ENCODE assay signal across 13 cellular contexts in genomic region chr10:71241899-71242620, GRCh38. TPM values are rescaled to one million over a fixed set of nuclear protein-coding genes. Genes with fewer than 3 reads are reported as not detected.
A peak's percentile ranks its signal among the peaks of the same experiment; 100 is the strongest.
DNase-seq lines count a peak whose midpoint lies in the region; ATAC-seq, FAIRE-seq and TF ChIP-seq lines count a peak whose summit lies in the region.
"Had no signal": no experiment of that assay in that cellular context is flagged by ENCODE, and none has a peak within 500 bp of the region (broad histone marks: within the 10 kb centered on the region; RNA-seq: fewer than 3 reads in every experiment).

No MANE protein-coding gene starts in this region.

- H3K14ac ChIP-seq in H1 (ENCODE audit: insufficient read length), result no peak overlapping the region

- TF ChIP-seq EP300 in H1 (IDR thresholded peaks at IDR 0.05; ENCODE audit: borderline replicate concordance in 1 of 2, low read depth in 2 of 2, low read length in 2 of 2), result no peak

- no peak overlapping the region for H4K8ac ChIP-seq in H1 (ENCODE audit: extremely low read depth, insufficient read depth, low read length)

- no peak overlapping the region for H2AK5ac ChIP-seq in H1 (ENCODE audit: low read depth, low read length)

- H3K79me2 ChIP-seq in mammary epithelial cell (ENCODE audit: insufficient read depth, low read length) (no peaks in the 10 kb centered on the region), H1 (ENCODE audit: control insufficient read depth in 1 of 2, insufficient read depth in 2 of 2, low read length in 2 of 2) (peaks cover 0 to 3% of the 10 kb centered on the region in 2 experiments; a peak in 1 of 4 replicates)

- no peak overlapping the region for H3K4ac ChIP-seq in H1 (replicated peaks; ENCODE audit: insufficient read length, low read depth, low read length)

- TF ChIP-seq RAD21 in H1 (IDR thresholded peaks at IDR 0.05 in 1 of 2, conservative IDR thresholded peaks at IDR 0.05 in 1 of 2; ENCODE audit: low read depth in 2 of 2, low read length in 2 of 2), result no peak

- H4K5ac ChIP-seq in H1 (ENCODE audit: insufficient read length, low read depth, low read length), result no peak overlapping the region

- POLR2A ChIA-PET in MCF 10A (lab: Yijun Ruan, JAX) (interaction anchor here (1.2 to 10.1 kb wide), 5 partner anchors 7 to 26 kb away, joined by 3 to 146 read pairs (median 12); partner anchors contain the start of gene UNC5B), H1 (lab: Charles Lee; ENCODE audit: partially characterized antibody) (no interaction called here)

- H3K4me2 ChIP-seq in mammary epithelial cell (ENCODE audit: insufficient read depth, low read depth, low read length) (no peak overlapping the region), H1 (ENCODE audit: insufficient read depth in 1 of 2, low read depth in 2 of 2, low read length in 2 of 2) (no peak overlapping the region)
- H3K4me2 ChIP-seq: A549 had no signal

- peaks cover 54% of the 10 kb centered on the region for H3K4me1 Mint-ChIP-seq in MCF 10A (ENCODE audit: insufficient read depth, unreplicated experiment)

- no peak overlapping the region for H2BK120ac ChIP-seq in H1 (replicated peaks; ENCODE audit: low read depth, low read length)

- no peak overlapping the region for H3K27ac ChIP-seq in mammary epithelial cell (ENCODE audit: insufficient read depth, low read depth, low read length)
- H3K27ac ChIP-seq in H1 (ENCODE audit: low read depth, low read length), result no peak overlapping the region
- H3K27ac ChIP-seq in aorta (ENCODE audit: low read depth in 1 of 2, low read length in 2 of 2), result no peak overlapping the region
- H3K27ac ChIP-seq: A549 had no signal

- H3K9me3 Mint-ChIP-seq in MCF 10A (ENCODE audit: unreplicated experiment), result no peaks in the 10 kb centered on the region
- H3K9me3 Mint-ChIP-seq: endodermal cell, natural killer cell had no signal

- H3K4me3 Mint-ChIP-seq in MCF 10A (ENCODE audit: unreplicated experiment), result no peak overlapping the region
- H3K4me3 Mint-ChIP-seq: endodermal cell, natural killer cell had no signal

- H3K4me1 ChIP-seq in mammary epithelial cell (ENCODE audit: insufficient read depth, low read length), result peaks cover 41% of the 10 kb centered on the region
- H3K4me1 ChIP-seq in H1 (replicated peaks in 1 of 4; ENCODE audit: control insufficient read depth in 3 of 4, insufficient read depth in 4 of 4, low read length in 3 of 4), result peaks cover under 1 to 4% (median 3%) of the 10 kb centered on the region in 4 experiments; a peak in 4 of 7 replicates
- H3K4me1 ChIP-seq in aorta (ENCODE audit: control insufficient read depth in 1 of 2, insufficient read depth in 2 of 2, low read length in 2 of 2), result no peaks in the 10 kb centered on the region

- H3K36me3 ChIP-seq in mammary epithelial cell (ENCODE audit: insufficient read depth, low read length) (no peaks in the 10 kb centered on the region), H1 (ENCODE audit: control insufficient read depth in 2 of 4, insufficient read depth in 4 of 4, low read length in 3 of 4) (no peaks in the 10 kb centered on the region), aorta (ENCODE audit: control insufficient read depth in 1 of 2, insufficient read depth in 2 of 2, low read length in 1 of 2) (no peaks in the 10 kb centered on the region)

- H4K91ac ChIP-seq in H1 (replicated peaks; ENCODE audit: insufficient read length, low read length), result no peak overlapping the region

- no peak for TF ChIP-seq CTCF in MCF 10A (IDR thresholded peaks at IDR 0.05; ENCODE audit: unreplicated experiment)
- TF ChIP-seq CTCF in mammary epithelial cell (conservative IDR thresholded peaks at IDR 0.05 in 1 of 2, IDR thresholded peaks at IDR 0.05 in 1 of 2; ENCODE audit: extremely low read depth in 1 of 2, insufficient read depth in 1 of 2, low read depth in 1 of 2, low read length in 2 of 2), result no peak
- no peak for TF ChIP-seq CTCF in H1 (IDR thresholded peaks at IDR 0.05; ENCODE audit: control extremely low read depth in 1 of 3, insufficient read depth in 1 of 3, low read depth in 1 of 3, low read length in 3 of 3)

- H3K9ac ChIP-seq in mammary epithelial cell (ENCODE audit: insufficient read depth, low read length), result no peak overlapping the region
- no peak overlapping the region for H3K9ac ChIP-seq in H1 (replicated peaks in 1 of 4; ENCODE audit: extremely low read depth in 1 of 4, low read depth in 3 of 4, low read length in 3 of 4)

- H3K27me3 ChIP-seq in mammary epithelial cell (ENCODE audit: insufficient read depth, low read length) (no peaks in the 10 kb centered on the region), H1 (replicated peaks in 1 of 4; ENCODE audit: control insufficient read depth in 3 of 4, extremely low read depth in 1 of 4, insufficient read depth in 3 of 4, low read length in 3 of 4) (no peaks in the 10 kb centered on the region; a peak in 1 of 7 replicates), aorta (ENCODE audit: control insufficient read depth in 1 of 2, insufficient read depth in 2 of 2, low read length in 1 of 2) (no peaks in the 10 kb centered on the region)

- no peak overlapping the region for H3K56ac ChIP-seq in H1 (replicated peaks; ENCODE audit: insufficient read length, low read depth, low read length)

- H2BK15ac ChIP-seq in H1 (ENCODE audit: low read length), result peak overlapping the region; percentile 61; the same call in 1 of the 2 replicates

- H3K27ac Mint-ChIP-seq in MCF 10A (ENCODE audit: low read depth, unreplicated experiment), result peak overlapping the region; percentile 63
- H3K27ac Mint-ChIP-seq: endodermal cell, natural killer cell had no signal

- no peak for DNase-seq in MCF 10A (ENCODE audit: unreplicated experiment)
- no peak for DNase-seq in mammary epithelial cell
- DNase-seq in H1 (ENCODE audit: low read depth in 1 of 2, low spot score in 2 of 2), result no peak
- DNase-seq in midbrain (lab: John Stamatoyannopoulos, UW), result peak; percentile 42
- peak in 1 of 2 donors; percentile 67 for DNase-seq in aorta
- no peak for DNase-seq in activated CD8-positive, alpha-beta memory T cell treated with anti-CD3 and anti-CD28 coated beads, Interleukin-2, amount 50 U/mL, for 4 hours
- no peak for DNase-seq in D341Med (ENCODE audit: low spot score)
- DNase-seq: natural killer cell; NCI-H187; NK-92 treated with Interleukin-12 subunit alpha and Interleukin-12 subunit beta, amount 100 ng/mL, for 24 hours had no signal

- no TSS peak for BruUV-seq in MCF 10A (replicated peaks; lab: Mats Ljungman, UMichigan)
- no TSS peak for BruUV-seq in mammary epithelial cell (replicated peaks; lab: Mats Ljungman, UMichigan)

- H2BK20ac ChIP-seq in H1 (ENCODE audit: low read length), result no peak overlapping the region

- no peak overlapping the region for H3K4me3 ChIP-seq in mammary epithelial cell (replicated peaks in 1 of 3; ENCODE audit: insufficient read depth in 1 of 3, low read depth in 2 of 3, low read length in 3 of 3)
- no peak overlapping the region for H3K4me3 ChIP-seq in H1 (ENCODE audit: extremely low read depth in 1 of 4, insufficient read depth in 2 of 4, low read depth in 3 of 4, low read length in 4 of 4)
- no peak overlapping the region for H3K4me3 ChIP-seq in aorta (ENCODE audit: low read length in 2 of 2)
- H3K4me3 ChIP-seq: A549 had no signal

- no peak overlapping the region for H3K18ac ChIP-seq in H1 (ENCODE audit: extremely low read depth, low read length)

- no peaks in the 10 kb centered on the region for H3K9me3 ChIP-seq in mammary epithelial cell (replicated peaks; ENCODE audit: insufficient read depth, low read length)
- no peaks in the 10 kb centered on the region for H3K9me3 ChIP-seq in H1 (ENCODE audit: insufficient read depth in 2 of 2, low read depth in 1 of 2, low read length in 1 of 2)
- no peaks in the 10 kb centered on the region for H3K9me3 ChIP-seq in aorta (ENCODE audit: control insufficient read depth, low read length)
- H3K9me3 ChIP-seq: A549 had no signal

- no peak overlapping the region for H2BK12ac ChIP-seq in H1 (ENCODE audit: low read depth, low read length)

- in situ Hi-C loops in mammary epithelial cell (cut with MboI; ENCODE audit: low sequenced_read_pairs in 2 of 2), result no loop called here

- no peak for TF ChIP-seq POLR2A in H1 (IDR thresholded peaks at IDR 0.05; ENCODE audit: control extremely low read depth in 1 of 2, low read depth in 2 of 2, low read length in 2 of 2)

- ATAC-seq in aorta (ENCODE audit: low FRiP score) (peak; percentile 10), GM21423 (IDR thresholded peaks at IDR 0.05; ENCODE audit: unreplicated experiment) (no peak)
- ATAC-seq: A549, natural killer cell had no signal

- no peaks in the 10 kb centered on the region for H3K23me2 ChIP-seq in H1 (ENCODE audit: low read depth, low read length)

- H2AFZ ChIP-seq in mammary epithelial cell (ENCODE audit: low read depth, low read length) (no peak overlapping the region), H1 (ENCODE audit: low read length) (no peak overlapping the region)

- H3K27me3 Mint-ChIP-seq in MCF 10A (ENCODE audit: insufficient read depth, unreplicated experiment), result no peaks in the 10 kb centered on the region

- CTCF ChIA-PET in MCF 10A (lab: Yijun Ruan, JAX), result interaction anchor here (0.8 to 1.3 kb wide), 3 partner anchors 24 to 340 kb away, joined by 3 to 4 read pairs (median 4); partner anchors contain the start of gene UNC5B
- CTCF ChIA-PET in mammary epithelial cell (lab: Charles Lee; ENCODE audit: low non-redundant PET), result no interaction called here
- CTCF ChIA-PET in H1 (lab: Charles Lee; ENCODE audit: partially characterized antibody), result interaction anchor here (0.7 to 7.2 kb wide), 11 partner anchors 8 to 339 kb away, joined by 4 to 72 read pairs (median 9); no protein-coding TSS in a partner anchor

- no peak overlapping the region for H3K23ac ChIP-seq in H1 (ENCODE audit: insufficient read length)

- peaks cover 15% of the 10 kb centered on the region for H3K79me1 ChIP-seq in H1 (ENCODE audit: low read depth, low read length)

- FAIRE-seq in H1 (lab: Jason Lieb, UNC), result no peak
- FAIRE-seq: A549 had no signal

- H4K20me1 ChIP-seq in mammary epithelial cell (ENCODE audit: insufficient read depth, low read length) (no peaks in the 10 kb centered on the region), H1 (replicated peaks in 1 of 2; ENCODE audit: control insufficient read depth in 1 of 2, insufficient read depth in 2 of 2, low read length in 2 of 2) (peaks cover 11 to 12% of the 10 kb centered on the region in 2 experiments)

- dilution Hi-C loops in mammary epithelial cell (cut with HindIII; ENCODE audit: low sequenced_read_pairs), result no loop called here

- H2BK5ac ChIP-seq in H1 (ENCODE audit: low read depth, low read length), result no peak overlapping the region

- peaks cover 7% of the 10 kb centered on the region for H3K36me3 Mint-ChIP-seq in MCF 10A (ENCODE audit: insufficient read depth, unreplicated experiment)
- H3K36me3 Mint-ChIP-seq: natural killer cell had no signal

- 85% methylated on average over 3 of the region's 12 CpGs for WGBS in mammary epithelial cell (ENCODE audit: low coverage, missing lambda C conversion rate)
- WGBS in H1 (ENCODE audit: extremely low coverage in 1 of 2, insufficient coverage in 1 of 2, insufficient read length in 1 of 2, insufficient replicate concordance in 2 of 2, low coverage in 1 of 2, low lambda C conversion rate in 2 of 2, missing lambda C conversion rate in 1 of 2), 2 experiments, result 87% methylated on average over 11 of the region's 12 CpGs; no CpG with 5 or more reads in 1 of the 2 experiments
- 34 to 36% methylated on average over 12 of the region's 12 CpGs for WGBS in aorta, 2 donors

- intact Hi-C loops in MCF 10A (cut with micrococcal nuclease) (no loop called here), mammary epithelial cell (cut with micrococcal nuclease) (no loop called here), aorta (cut with DNase I) (no loop called here)

RNA-seq across cellular contexts. Expression of gene UNC5B, which starts 29.7 kb away (rescaled TPM):
- total RNA-seq in MCF 10A (2022) (80.5 and 82.4 TPM in 2 replicates), mammary epithelial cell (10 to 100 TPM in 1 of 2 donors, 1 to 10 TPM in 1; 7.2 to 10.0 TPM), aorta (10 to 100 TPM in 1 of 2 donors, 1 to 10 TPM in 1; 7.9 to 13.0 TPM)
- polyA plus RNA-seq in mammary epithelial cell (4.9 TPM), H1 (2011; rRNA removed) (27.9 and 34.1 TPM in 2 replicates), aorta (1 to 10 TPM; 2.9 to 9.1 TPM)
- 10.2 TPM for polyA minus RNA-seq in mammary epithelial cell
- 31.8 and 31.9 TPM in 2 replicates for total RNA-seq in H1 (2021; fragmentation: NEBNext Ultra II Directional; extraction: Animal tissue kit (Norgen Biotek cat#: 25700))
- polyA plus RNA-seq in H1 (2011; cell fraction: cytosol; rRNA removed), result 22.8 TPM
- polyA plus RNA-seq in H1 (2011; cell fraction: nucleus; rRNA removed), result 58.1 TPM
- 22.2 to 30.2 TPM (median 28.1 TPM) in 4 replicates for polyA plus RNA-seq in H1 (2012, experiment 1 of 2)
- polyA plus RNA-seq in H1 (2012, experiment 2 of 2), result 28.3 TPM
- 22.6 TPM for polyA plus RNA-seq in H1 (2013, experiment 1 of 2)
- polyA plus RNA-seq in H1 (2013, experiment 2 of 2), result 24.0 TPM
- polyA minus RNA-seq in H1 (2011; rRNA and poly(A)+ RNA removed), result 22.2 and 22.8 TPM in 2 replicates
- 16.0 TPM for polyA minus RNA-seq in H1 (2011; cell fraction: cytosol; rRNA and poly(A)+ RNA removed)
- polyA minus RNA-seq in H1 (2011; cell fraction: nucleus; rRNA and poly(A)+ RNA removed), result 19.1 TPM
